In genomic region chr19:13764821-13765394, GRCh38 we compare ENCODE assay signal across 8 cellular contexts. TPM values are rescaled to one million over a fixed set of nuclear protein-coding genes. Genes with fewer than 3 reads are reported as not detected.
A peak's percentile ranks its signal among the peaks of the same experiment; 100 is the strongest.
DNase-seq lines count a peak whose midpoint lies in the region; ATAC-seq and TF ChIP-seq lines count a peak whose summit lies in the region.

No MANE protein-coding gene starts in this region.

- H3K27me3 ChIP-seq in ACC112 (ENCODE audit: insufficient read depth, low read length) (no peaks in the 10 kb centered on the region), H9 (ENCODE audit: insufficient read depth, low read length) (no peaks in the 10 kb centered on the region), thoracic aorta (replicated peaks; ENCODE audit: insufficient read depth) (no peaks in the 10 kb centered on the region)

- no peak overlapping the region for H3K23ac ChIP-seq in H9 (ENCODE audit: insufficient read length, low read depth, low read length)

- H2BK5ac ChIP-seq in H9 (ENCODE audit: insufficient read length, low read length): no peak overlapping the region

- H3K56ac ChIP-seq in H9 (ENCODE audit: insufficient read length, low read depth, low read length): no peak overlapping the region

- H3T11ph ChIP-seq in H9 (ENCODE audit: low read length): no peak overlapping the region

- H3K9me3 ChIP-seq in H9 (ENCODE audit: control insufficient read depth, low read depth, low read length) (no peaks in the 10 kb centered on the region), thoracic aorta (no peaks in the 10 kb centered on the region)

- H3K18ac ChIP-seq in H9 (ENCODE audit: insufficient read length, low read depth, low read length): no peak overlapping the region

- H4K8ac ChIP-seq in H9 (replicated peaks; ENCODE audit: insufficient read length, low read depth, low read length): no peak overlapping the region

- H4K91ac ChIP-seq in H9 (ENCODE audit: insufficient read length, low read depth, low read length): no peak overlapping the region

- no peak overlapping the region for H4K5ac ChIP-seq in H9 (ENCODE audit: insufficient read length, low read depth, low read length)

- H3K36me3 Mint-ChIP-seq in H9 (ENCODE audit: insufficient read depth in 1 of 3, low read depth in 3 of 3) (peaks cover 6 to 33% (median 26%) of the 10 kb centered on the region in 3 experiments; a peak in 6 of 7 replicates), memory B cell (peaks cover 6% of the 10 kb centered on the region)

- H3K27me3 Mint-ChIP-seq in H9 (ENCODE audit: low read depth): peaks cover 1% of the 10 kb centered on the region
- H3K27me3 Mint-ChIP-seq in memory B cell: no peaks in the 10 kb centered on the region

- TF ChIP-seq CTCF in H9 (conservative IDR thresholded peaks at IDR 0.05) (no peak), VCaP (conservative IDR thresholded peaks at IDR 0.05) (no peak), coronary artery (IDR thresholded peaks at IDR 0.05) (no peak), thoracic aorta (IDR thresholded peaks at IDR 0.05) (no peak)

- no peaks in the 10 kb centered on the region for H3K79me1 ChIP-seq in H9 (ENCODE audit: insufficient read depth, low read depth, low read length, poor library complexity, severe bottlenecking)

- H2BK20ac ChIP-seq in H9 (ENCODE audit: low read depth, low read length, poor library complexity, severe bottlenecking): no peak overlapping the region

- peaks cover 6 to 8% of the 10 kb centered on the region in 2 experiments for H3K4me1 Mint-ChIP-seq in H9
- H3K4me1 Mint-ChIP-seq in memory B cell: peaks cover 12% of the 10 kb centered on the region

- H3K4ac ChIP-seq in H9 (ENCODE audit: low read depth, low read length): no peak overlapping the region

- H3K9me3 Mint-ChIP-seq in H9 (no peaks in the 10 kb centered on the region), memory B cell (no peaks in the 10 kb centered on the region)

- H2BK15ac ChIP-seq in H9 (ENCODE audit: low read depth, low read length): no peak overlapping the region

- no peak overlapping the region for H2AK5ac ChIP-seq in H9 (ENCODE audit: insufficient read length, low read length)

- H3K79me2 ChIP-seq in ACC112 (ENCODE audit: control insufficient read depth, insufficient read depth, low read length, unreplicated experiment) (no peaks in the 10 kb centered on the region), H9 (ENCODE audit: insufficient read depth, low read length) (no peaks in the 10 kb centered on the region)

- H2BK12ac ChIP-seq in H9 (ENCODE audit: insufficient read length, low read depth, low read length): no peak overlapping the region

- no peak overlapping the region for H3K27ac Mint-ChIP-seq in H9
- H3K27ac Mint-ChIP-seq in memory B cell: peak overlapping the region; percentile 85

- no CpG with 5 or more reads among the region's 48 CpGs for WGBS in H9 (ENCODE audit: extremely low coverage, insufficient read length, low lambda C conversion rate)

- H2BK120ac ChIP-seq in H9 (ENCODE audit: low read depth, low read length, poor library complexity, severe bottlenecking): no peak overlapping the region

- DNase-seq in H9: no peak
- no peak for DNase-seq in coronary artery (ENCODE audit: low spot score)
- DNase-seq in memory B cell (ENCODE audit: low spot score in 2 of 2): peak; percentile 17 to 43
- no peak for DNase-seq in thoracic aorta (ENCODE audit: low spot score)
- no peak for DNase-seq in NCI-H524 treated with DMSO at 0.1 percent for 48 hours (lab: John Stamatoyannopoulos, UW)

- peak overlapping the region; percentile 73 for H3K4me2 ChIP-seq in H9 (ENCODE audit: insufficient read depth, insufficient read length, low read length)

- peak overlapping the region; percentile 69 to 84 for H3K4me3 Mint-ChIP-seq in H9
- peak overlapping the region; percentile 86 for H3K4me3 Mint-ChIP-seq in memory B cell

- no peaks in the 10 kb centered on the region for H3K4me1 ChIP-seq in ACC112 (ENCODE audit: control insufficient read depth, insufficient read depth, low read length, unreplicated experiment)
- no peaks in the 10 kb centered on the region; the same call in 1 of the 2 replicates for H3K4me1 ChIP-seq in H9 (ENCODE audit: insufficient read depth, low read length)
- peaks cover 9 to 16% of the 10 kb centered on the region in 2 donors for H3K4me1 ChIP-seq in thoracic aorta (ENCODE audit: control insufficient read depth in 1 of 2, low read depth in 2 of 2)

- no peak overlapping the region for H3K14ac ChIP-seq in H9 (ENCODE audit: insufficient read depth, low read length)

- H4K20me1 ChIP-seq in H9 (ENCODE audit: control insufficient read depth, insufficient read depth, insufficient read length): no peaks in the 10 kb centered on the region

- H3K23me2 ChIP-seq in H9 (ENCODE audit: insufficient read length, low read depth, low read length, poor library complexity, severe bottlenecking): peaks cover 4% of the 10 kb centered on the region

- ATAC-seq in memory B cell (ENCODE audit: low read depth) (peak; percentile 74), thoracic aorta (ENCODE audit: insufficient number of reproducible peaks, low FRiP score, low read depth) (peak; percentile 29), HG03520 (IDR thresholded peaks at IDR 0.05; ENCODE audit: unreplicated experiment) (no peak)

- H3K36me3 ChIP-seq in ACC112 (ENCODE audit: insufficient read depth, low read length): no peaks in the 10 kb centered on the region
- peaks cover 44% of the 10 kb centered on the region for H3K36me3 ChIP-seq in thoracic aorta

- H3K27ac ChIP-seq in ACC112 (ENCODE audit: low read depth, low read length): no peak overlapping the region
- no peak overlapping the region for H3K27ac ChIP-seq in H9 (ENCODE audit: insufficient read length, low read depth, low read length)
- peak overlapping the region; percentile 68 for H3K27ac ChIP-seq in VCaP
- peak overlapping the region; percentile 78 to 91 for H3K27ac ChIP-seq in coronary artery
- H3K27ac ChIP-seq in thoracic aorta: peak overlapping the region; percentile 31 to 58

- H3K4me3 ChIP-seq in ACC112 (ENCODE audit: low read depth, low read length) (peak overlapping the region; percentile 74), coronary artery (peak overlapping the region; percentile 98), thoracic aorta (peak overlapping the region; percentile 86)

- no peak overlapping the region for H3K9ac ChIP-seq in H9 (ENCODE audit: extremely low read depth, insufficient read length, low read length)

- no peak overlapping the region for H2AFZ ChIP-seq in ACC112 (ENCODE audit: low read length, unreplicated experiment)
- no peak overlapping the region for H2AFZ ChIP-seq in H9 (ENCODE audit: low read length)

RNA-seq across cellular contexts. Expression of gene MRI1, which starts 0.6 kb away (rescaled TPM):
- total RNA-seq in H9 (2021) (17.2 and 19.5 TPM in 2 replicates), thoracic aorta (10 to 100 TPM; 54.6 to 63.0 TPM)

RNA-seq across cellular contexts. Expression of gene C19orf53, which starts 9.3 kb away (rescaled TPM):
- total RNA-seq in H9 (2021): 127 and 129 TPM in 2 replicates
- total RNA-seq in thoracic aorta: 100 to 1,000 TPM; 114 to 128 TPM

RNA-seq across cellular contexts. Expression of gene ZSWIM4, which starts 30.3 kb away (rescaled TPM):
- total RNA-seq in H9 (2021): 50.7 and 53.1 TPM in 2 replicates
- 10 to 100 TPM in 1 of 2 donors, 1 to 10 TPM in 1; 9.5 to 11.8 TPM for total RNA-seq in thoracic aorta

Comparison
In these comparisons a context has a peak if more than half of its experiments do, and no peak if none do; other contexts are left out.
1. H3K27ac ChIP-seq: peak in VCaP (single experiment), coronary artery (2 of 2) and thoracic aorta (2 of 2); none in ACC112 (single experiment) and H9 (single experiment).
2. DNase-seq: peak in memory B cell (2 of 2); none in H9 (single experiment), coronary artery (single experiment), thoracic aorta (single experiment) and NCI-H524 treated with DMSO at 0.1 percent for 48 hours (single experiment).
3. Peak in every context shown above with its lines, with median percentiles within 50 percentile points of each other: H3K4me3 ChIP-seq.